In the genomic region with DNA sequence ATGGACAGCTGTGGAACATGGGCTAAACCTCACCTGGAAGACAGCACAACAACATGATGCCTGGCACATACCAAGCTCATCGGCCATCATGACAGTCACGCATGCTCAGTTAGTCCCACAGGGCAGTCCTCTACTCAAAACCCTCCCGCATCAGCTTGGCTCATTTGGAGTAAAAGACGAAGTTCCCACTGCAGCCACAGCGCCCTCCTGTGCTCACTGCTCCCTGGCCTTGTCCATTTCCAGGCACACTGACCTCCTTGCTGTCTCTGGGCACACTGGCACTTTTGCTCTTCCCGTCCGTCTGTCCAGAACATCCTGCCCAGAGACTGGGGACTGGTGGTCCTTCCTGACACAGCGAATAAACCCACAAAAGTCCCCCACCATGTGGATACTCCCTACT, we compare ENCODE assay signal across 19 cellular contexts.
A peak's percentile ranks its signal among the peaks of the same experiment; 100 is the strongest.
DNase-seq lines count a peak whose midpoint lies in the region; ATAC-seq, FAIRE-seq and TF ChIP-seq lines count a peak whose summit lies in the region.
"Had no signal": no experiment of that assay in that cellular context is flagged by ENCODE, and none has a peak within 500 bp of the region (broad histone marks: within the 10 kb centered on the region; RNA-seq: fewer than 3 reads in every experiment).

No MANE protein-coding gene starts in this region.

- H3K27ac ChIP-seq in H1 (ENCODE audit: low read depth, low read length): no peak overlapping the region
- no peak overlapping the region for H3K27ac ChIP-seq in neuronal stem cell (replicated peaks; ENCODE audit: low read length)
- no peak overlapping the region for H3K27ac ChIP-seq in ovary
- H3K27ac ChIP-seq: tibial artery had no signal

- no peak overlapping the region for H3K4me2 ChIP-seq in H1 (ENCODE audit: insufficient read depth in 1 of 2, low read depth in 2 of 2, low read length in 2 of 2)
- H3K4me2 ChIP-seq in neuronal stem cell (ENCODE audit: insufficient read depth, low read length, poor library complexity, severe bottlenecking): no peak overlapping the region

- H3K4me3 ChIP-seq in H1 (ENCODE audit: extremely low read depth in 1 of 4, insufficient read depth in 2 of 4, low read depth in 3 of 4, low read length in 4 of 4) (no peak overlapping the region), neuronal stem cell (ENCODE audit: low read length in 2 of 2) (peak overlapping the region in 1 of 2 donors; percentile 10), ovary (no peak overlapping the region)
- H3K4me3 ChIP-seq: lung, right atrium auricular region, tibial artery had no signal

- no peak for ATAC-seq in HG02623 (IDR thresholded peaks at IDR 0.05; ENCODE audit: unreplicated experiment)
- ATAC-seq: natural killer cell treated with Interleukin-12 subunit alpha and Interleukin-12 subunit beta and Interleukin-15 and Interleukin-18, amount 100 ng/mL, for 72 hours had no signal

- DNase-seq in activated CD4-positive, alpha-beta T cell treated with anti-CD3 and anti-CD28 coated beads, Interleukin-2, amount 10 ng/mL, durations not matched to agents 7 days and 5 days: no peak
- DNase-seq in activated CD4-positive, alpha-beta T cell treated with anti-CD3 and anti-CD28 coated beads for 4 hours: no peak
- DNase-seq in HuH-7 (ENCODE audit: low spot score) (peak; percentile 21), H1 (ENCODE audit: low read depth in 1 of 2, low spot score in 2 of 2) (peak in 1 of 2 experiments; percentile 57), neuronal stem cell (ENCODE audit: low spot score) (no peak), activated gamma-delta T cell (lab: John Stamatoyannopoulos, UW) (no peak), ovary (no peak)
- DNase-seq: activated CD8-positive, alpha-beta memory T cell treated with anti-CD3 and anti-CD28 coated beads, Interleukin-2, amount 50 U/mL, for 4 hours; activated naive CD4-positive, alpha-beta T cell treated with anti-CD3 and anti-CD28 coated beads for 36 hours; C1 segment of cervical spinal cord; IMR-90; NCI-H1048; tibial artery had no signal

- WGBS in H1 (ENCODE audit: extremely low coverage in 1 of 2, insufficient coverage in 1 of 2, insufficient read length in 1 of 2, insufficient replicate concordance in 2 of 2, low coverage in 1 of 2, low lambda C conversion rate in 2 of 2, missing lambda C conversion rate in 1 of 2), 2 experiments: 85% methylated on average over 8 of the region's 8 CpGs; no CpG with 5 or more reads in 1 of the 2 experiments
- WGBS in neuronal stem cell (ENCODE audit: extremely low coverage in 2 of 2, insufficient read length in 2 of 2, insufficient replicate concordance in 1 of 2), 2 donors: no CpG with 5 or more reads among the region's 8 CpGs
- WGBS in ovary, 3 donors: 95 to 97% (median 96%) methylated on average over 8 of the region's 8 CpGs

- H2BK12ac ChIP-seq in H1 (ENCODE audit: low read depth, low read length) (no peak overlapping the region), neuronal stem cell (ENCODE audit: low read length) (peak overlapping the region; percentile 27)

- H3K9me3 ChIP-seq in H1 (ENCODE audit: insufficient read depth in 2 of 2, low read depth in 1 of 2, low read length in 1 of 2) (no peaks in the 10 kb centered on the region; a peak in 1 of 4 replicates), neuronal stem cell (replicated peaks in 1 of 2; ENCODE audit: control insufficient read depth in 2 of 2, insufficient read depth in 1 of 2, low read depth in 1 of 2, low read length in 2 of 2) (peaks cover 0 to 13% of the 10 kb centered on the region in 2 donors), ovary (no peaks in the 10 kb centered on the region)
- H3K9me3 ChIP-seq: right atrium auricular region, tibial artery had no signal

- H3K14ac ChIP-seq in H1 (ENCODE audit: insufficient read length) (no peak overlapping the region), neuronal stem cell (ENCODE audit: low read length) (no peak overlapping the region)

- peaks cover 9 to 10% of the 10 kb centered on the region in 2 experiments for H4K20me1 ChIP-seq in H1 (replicated peaks in 1 of 2; ENCODE audit: control insufficient read depth in 1 of 2, insufficient read depth in 2 of 2, low read length in 2 of 2)

- H3K27me3 ChIP-seq in H1 (replicated peaks in 1 of 4; ENCODE audit: control insufficient read depth in 3 of 4, extremely low read depth in 1 of 4, insufficient read depth in 3 of 4, low read length in 3 of 4) (no peaks in the 10 kb centered on the region), neuronal stem cell (ENCODE audit: control insufficient read depth in 3 of 3, insufficient read depth in 3 of 3, low read depth in 1 of 3, low read length in 3 of 3) (no peaks in the 10 kb centered on the region), ovary (no peaks in the 10 kb centered on the region)
- H3K27me3 ChIP-seq: right atrium auricular region, tibial artery had no signal

- H4K8ac ChIP-seq in H1 (ENCODE audit: extremely low read depth, insufficient read depth, low read length): no peak overlapping the region; the same call in 1 of the 2 replicates
- H4K8ac ChIP-seq in neuronal stem cell (ENCODE audit: low read depth, low read length): peak overlapping the region; percentile 53

- no peaks in the 10 kb centered on the region for H3K27me3 Mint-ChIP-seq in activated CD4-positive, alpha-beta T cell treated with anti-CD3 and anti-CD28 coated beads, Interleukin-2, amount 10 ng/mL, durations not matched to agents 7 days and 5 days
- H3K27me3 Mint-ChIP-seq: brain; natural killer cell treated with Interleukin-12 subunit alpha and Interleukin-12 subunit beta and Interleukin-15 and Interleukin-18, amount 100 ng/mL, for 72 hours had no signal

- H3K36me3 Mint-ChIP-seq in activated CD4-positive, alpha-beta T cell treated with anti-CD3 and anti-CD28 coated beads, Interleukin-2, amount 10 ng/mL, durations not matched to agents 7 days and 5 days (ENCODE audit: low read depth): peaks cover 50% of the 10 kb centered on the region

- FAIRE-seq in H1 (lab: Jason Lieb, UNC): no peak
- FAIRE-seq: H54 had no signal

- no peak overlapping the region for H2BK20ac ChIP-seq in H1 (ENCODE audit: low read length)

- POLR2A ChIA-PET in activated CD4-positive, alpha-beta T cell treated with anti-CD3 and anti-CD28 coated beads, Interleukin-2, amount 10 ng/mL, durations not matched to agents 7 days and 5 days (lab: Charles Lee): no interaction called here
- POLR2A ChIA-PET in H1 (lab: Charles Lee; ENCODE audit: partially characterized antibody): interaction anchor here (1.1 to 1.4 kb wide), 2 partner anchors 11 to 154 kb away, joined by 3 to 4 read pairs; no protein-coding TSS in a partner anchor

- H2BK15ac ChIP-seq in H1 (ENCODE audit: low read length) (no peak overlapping the region), neuronal stem cell (ENCODE audit: low read length) (no peak overlapping the region)

- H3K4me1 ChIP-seq in H1 (replicated peaks in 1 of 4; ENCODE audit: control insufficient read depth in 3 of 4, insufficient read depth in 4 of 4, low read length in 3 of 4) (no peaks in the 10 kb centered on the region), neuronal stem cell (ENCODE audit: control insufficient read depth in 2 of 2, insufficient read depth in 1 of 2, low read depth in 1 of 2, low read length in 2 of 2) (peaks cover 0 to 1% of the 10 kb centered on the region in 2 donors), ovary (ENCODE audit: insufficient read depth) (no peaks in the 10 kb centered on the region)

- H3K56ac ChIP-seq in H1 (replicated peaks; ENCODE audit: insufficient read length, low read depth, low read length): no peak overlapping the region

- H3K23ac ChIP-seq in H1 (ENCODE audit: insufficient read length): no peak overlapping the region
- no peak overlapping the region for H3K23ac ChIP-seq in neuronal stem cell (ENCODE audit: low read depth, low read length, poor library complexity)

- intact Hi-C loops in ovary (cut with DNase I): no loop called here

- H3K9ac ChIP-seq in H1 (replicated peaks in 1 of 4; ENCODE audit: extremely low read depth in 1 of 4, low read depth in 3 of 4, low read length in 3 of 4) (no peak overlapping the region), neuronal stem cell (ENCODE audit: low read depth, low read length, poor library complexity) (peak overlapping the region; percentile 35)

- H3K4me3 Mint-ChIP-seq in activated CD4-positive, alpha-beta T cell treated with anti-CD3 and anti-CD28 coated beads, Interleukin-2, amount 10 ng/mL, durations not matched to agents 7 days and 5 days: no peak overlapping the region
- H3K4me3 Mint-ChIP-seq: activated naive CD4-positive, alpha-beta T cell treated with anti-CD3 and anti-CD28 coated beads for 36 hours; brain; natural killer cell treated with Interleukin-12 subunit alpha and Interleukin-12 subunit beta and Interleukin-15 and Interleukin-18, amount 100 ng/mL, for 72 hours had no signal

- H2AK5ac ChIP-seq in H1 (ENCODE audit: low read depth, low read length) (no peak overlapping the region), neuronal stem cell (ENCODE audit: low read depth, low read length) (no peak overlapping the region)

- H4K91ac ChIP-seq in H1 (replicated peaks; ENCODE audit: insufficient read length, low read length) (no peak overlapping the region), neuronal stem cell (ENCODE audit: low read depth, low read length, poor library complexity) (no peak overlapping the region)

- TF ChIP-seq CTCF in H1 (IDR thresholded peaks at IDR 0.05; ENCODE audit: control extremely low read depth in 1 of 3, insufficient read depth in 1 of 3, low read depth in 1 of 3, low read length in 3 of 3) (peak; percentile 58 to 91 (median 79)), ovary (IDR thresholded peaks at IDR 0.05) (no peak)

- TF ChIP-seq EP300 in H1 (IDR thresholded peaks at IDR 0.05; ENCODE audit: borderline replicate concordance in 1 of 2, low read depth in 2 of 2, low read length in 2 of 2): no peak
- TF ChIP-seq EP300 in ovary (IDR thresholded peaks at IDR 0.05): no peak

- peaks cover 8% of the 10 kb centered on the region for H3K79me1 ChIP-seq in H1 (ENCODE audit: low read depth, low read length)
- H3K79me1 ChIP-seq in neuronal stem cell (ENCODE audit: low read depth, low read length): peaks cover 3% of the 10 kb centered on the region

- H3K79me2 ChIP-seq in H1 (ENCODE audit: control insufficient read depth in 1 of 2, insufficient read depth in 2 of 2, low read length in 2 of 2): peaks cover 0 to 38% of the 10 kb centered on the region in 2 experiments; a peak in 2 of 4 replicates

- CTCF ChIA-PET in activated CD4-positive, alpha-beta T cell treated with anti-CD3 and anti-CD28 coated beads, Interleukin-2, amount 10 ng/mL, durations not matched to agents 7 days and 5 days (lab: Charles Lee): no interaction called here
- CTCF ChIA-PET in H1 (lab: Charles Lee; ENCODE audit: partially characterized antibody): interaction anchor here (0.7 to 2.5 kb wide), 13 partner anchors 9 to 361 kb away, joined by 3 to 14 read pairs (median 6); no protein-coding TSS in a partner anchor

- TF ChIP-seq RAD21 in H1 (IDR thresholded peaks at IDR 0.05 in 1 of 2, conservative IDR thresholded peaks at IDR 0.05 in 1 of 2; ENCODE audit: low read depth in 2 of 2, low read length in 2 of 2): peak; percentile 53 to 65

- H4K5ac ChIP-seq in H1 (ENCODE audit: insufficient read length, low read depth, low read length): no peak overlapping the region

- peak overlapping the region; percentile 19 for H3K27ac Mint-ChIP-seq in activated CD4-positive, alpha-beta T cell treated with anti-CD3 and anti-CD28 coated beads, Interleukin-2, amount 10 ng/mL, durations not matched to agents 7 days and 5 days
- H3K27ac Mint-ChIP-seq: activated naive CD4-positive, alpha-beta T cell treated with anti-CD3 and anti-CD28 coated beads for 36 hours; natural killer cell treated with Interleukin-12 subunit alpha and Interleukin-12 subunit beta and Interleukin-15 and Interleukin-18, amount 100 ng/mL, for 72 hours had no signal

- H2BK5ac ChIP-seq in H1 (ENCODE audit: low read depth, low read length) (no peak overlapping the region), neuronal stem cell (ENCODE audit: low read length) (no peak overlapping the region)

- TF ChIP-seq POLR2A in H1 (IDR thresholded peaks at IDR 0.05; ENCODE audit: control extremely low read depth in 1 of 2, low read depth in 2 of 2, low read length in 2 of 2) (no peak), ovary (IDR thresholded peaks at IDR 0.05) (no peak)

- H3K18ac ChIP-seq in H1 (ENCODE audit: extremely low read depth, low read length) (no peak overlapping the region), neuronal stem cell (ENCODE audit: low read length) (no peak overlapping the region)

- H3K9me3 Mint-ChIP-seq in activated CD4-positive, alpha-beta T cell treated with anti-CD3 and anti-CD28 coated beads, Interleukin-2, amount 10 ng/mL, durations not matched to agents 7 days and 5 days: no peaks in the 10 kb centered on the region
- H3K9me3 Mint-ChIP-seq: activated naive CD4-positive, alpha-beta T cell treated with anti-CD3 and anti-CD28 coated beads for 36 hours; brain; natural killer cell treated with Interleukin-12 subunit alpha and Interleukin-12 subunit beta and Interleukin-15 and Interleukin-18, amount 100 ng/mL, for 72 hours had no signal

- peaks cover 11% of the 10 kb centered on the region for H3K4me1 Mint-ChIP-seq in activated CD4-positive, alpha-beta T cell treated with anti-CD3 and anti-CD28 coated beads, Interleukin-2, amount 10 ng/mL, durations not matched to agents 7 days and 5 days

- H3K4ac ChIP-seq in H1 (replicated peaks; ENCODE audit: insufficient read length, low read depth, low read length) (no peak overlapping the region), neuronal stem cell (ENCODE audit: low read length) (no peak overlapping the region)

- H3K36me3 ChIP-seq in H1 (ENCODE audit: control insufficient read depth in 2 of 4, insufficient read depth in 4 of 4, low read length in 3 of 4): peaks cover 3 to 31% (median 15%) of the 10 kb centered on the region in 4 experiments
- peaks cover 15 to 80% of the 10 kb centered on the region in 2 donors for H3K36me3 ChIP-seq in neuronal stem cell (replicated peaks in 1 of 2; ENCODE audit: control insufficient read depth in 2 of 2, insufficient read depth in 2 of 2, low read length in 2 of 2)
- no peaks in the 10 kb centered on the region for H3K36me3 ChIP-seq in ovary

- H2BK120ac ChIP-seq in H1 (replicated peaks; ENCODE audit: low read depth, low read length) (no peak overlapping the region), neuronal stem cell (ENCODE audit: low read depth, low read length) (no peak overlapping the region)

- H2AFZ ChIP-seq in H1 (ENCODE audit: low read length): no peak overlapping the region
- no peak overlapping the region for H2AFZ ChIP-seq in neuronal stem cell (ENCODE audit: low read length)

- no peaks in the 10 kb centered on the region; the same call in 1 of the 2 replicates for H3K23me2 ChIP-seq in H1 (ENCODE audit: low read depth, low read length)

Comparison
In these comparisons a context has a peak if more than half of its experiments do, and no peak if none do; other contexts are left out.
1. CTCF ChIP-seq: peak in H1 (3 of 3); none in ovary (0 of 3).